8 cellular contexts compared by ENCODE assay signal in genomic region chr2:134988994-134989605, GRCh38. TPM values are rescaled to one million over a fixed set of nuclear protein-coding genes. Genes with fewer than 3 reads are reported as not detected.
DNase-seq lines count a peak whose midpoint lies in the region; ATAC-seq and TF ChIP-seq lines count a peak whose summit lies in the region.

No MANE protein-coding gene starts in this region.

- peaks cover 39% of the 10 kb centered on the region for H3K27me3 Mint-ChIP-seq in mesothelial cell of epicardium (ENCODE audit: low read depth)

- H3K9me3 Mint-ChIP-seq in mesothelial cell of epicardium = no peaks in the 10 kb centered on the region

- DNase-seq in NOMO-1 (lab: John Stamatoyannopoulos, UW; ENCODE audit: unreplicated experiment in 2 of 2) (peak; percentile 19 to 33), NOMO-1 treated with dmso at 0.1 percent for 144 hours (lab: John Stamatoyannopoulos, UW; ENCODE audit: unreplicated experiment) (no peak), NCI-H226 (peak; percentile 5), mesothelial cell of epicardium (ENCODE audit: low spot score in 2 of 2, unreplicated experiment in 2 of 2) (no peak)
- DNase-seq in central memory CD4-positive, alpha-beta T cell = peak; percentile 14
- no peak for DNase-seq in activated CD4-positive, alpha-beta T cell treated with anti-CD3 and anti-CD28 coated beads for 48 hours

- TF ChIP-seq CTCF in mesothelial cell of epicardium (IDR thresholded peaks at IDR 0.05; ENCODE audit: unreplicated experiment) = peak; percentile 19

- no peak overlapping the region for H3K4me3 Mint-ChIP-seq in mesothelial cell of epicardium

- H3K36me3 Mint-ChIP-seq in mesothelial cell of epicardium = no peaks in the 10 kb centered on the region

- no peak overlapping the region for H3K27ac Mint-ChIP-seq in mesothelial cell of epicardium

- ATAC-seq in HG02642 (IDR thresholded peaks at IDR 0.05; ENCODE audit: poor library complexity, unreplicated experiment) (no peak), HG02678 (IDR thresholded peaks at IDR 0.05; ENCODE audit: unreplicated experiment) (no peak)

- no peaks in the 10 kb centered on the region for H3K4me1 Mint-ChIP-seq in mesothelial cell of epicardium

RNA-seq across cellular contexts. Expression of gene MAP3K19, which starts 58.1 kb away (rescaled TPM):
- total RNA-seq in mesothelial cell of epicardium = not detected in 3 replicates

Comparison
In these comparisons a context has a peak if more than half of its experiments do, and no peak if none do; other contexts are left out.
1. DNase-seq: peak in NOMO-1 (2 of 2), NCI-H226 (single experiment) and central memory CD4-positive, alpha-beta T cell (single experiment); none in NOMO-1 treated with dmso at 0.1 percent for 144 hours (single experiment), mesothelial cell of epicardium (0 of 2) and activated CD4-positive, alpha-beta T cell treated with anti-CD3 and anti-CD28 coated beads for 48 hours (single experiment).